Comparison of ENCODE assay signal across 1 cellular context in genomic region chr17:48628641-48629410, GRCh38.
TF ChIP-seq lines count a peak whose summit lies in the region.

No MANE protein-coding gene starts in this region.

TF ChIP-seq in H1, 55 proteins besides CTCF, POLR2A, EP300 and RAD21:
- TF ChIP-seq SUZ12 (IDR thresholded peaks at IDR 0.05; ENCODE audit: low read length), result peak; percentile 71
- peak; percentile 82 for TF ChIP-seq EZH2 (IDR thresholded peaks at IDR 0.05; ENCODE audit: low read depth, low read length, severe bottlenecking)
- no peak for TF ChIP-seq ZNF274 (IDR thresholded peaks at IDR 0.05; ENCODE audit: borderline replicate concordance, extremely low read depth, low read length)
